ENCODE assay signal across 1 cellular context in the genomic region with DNA sequence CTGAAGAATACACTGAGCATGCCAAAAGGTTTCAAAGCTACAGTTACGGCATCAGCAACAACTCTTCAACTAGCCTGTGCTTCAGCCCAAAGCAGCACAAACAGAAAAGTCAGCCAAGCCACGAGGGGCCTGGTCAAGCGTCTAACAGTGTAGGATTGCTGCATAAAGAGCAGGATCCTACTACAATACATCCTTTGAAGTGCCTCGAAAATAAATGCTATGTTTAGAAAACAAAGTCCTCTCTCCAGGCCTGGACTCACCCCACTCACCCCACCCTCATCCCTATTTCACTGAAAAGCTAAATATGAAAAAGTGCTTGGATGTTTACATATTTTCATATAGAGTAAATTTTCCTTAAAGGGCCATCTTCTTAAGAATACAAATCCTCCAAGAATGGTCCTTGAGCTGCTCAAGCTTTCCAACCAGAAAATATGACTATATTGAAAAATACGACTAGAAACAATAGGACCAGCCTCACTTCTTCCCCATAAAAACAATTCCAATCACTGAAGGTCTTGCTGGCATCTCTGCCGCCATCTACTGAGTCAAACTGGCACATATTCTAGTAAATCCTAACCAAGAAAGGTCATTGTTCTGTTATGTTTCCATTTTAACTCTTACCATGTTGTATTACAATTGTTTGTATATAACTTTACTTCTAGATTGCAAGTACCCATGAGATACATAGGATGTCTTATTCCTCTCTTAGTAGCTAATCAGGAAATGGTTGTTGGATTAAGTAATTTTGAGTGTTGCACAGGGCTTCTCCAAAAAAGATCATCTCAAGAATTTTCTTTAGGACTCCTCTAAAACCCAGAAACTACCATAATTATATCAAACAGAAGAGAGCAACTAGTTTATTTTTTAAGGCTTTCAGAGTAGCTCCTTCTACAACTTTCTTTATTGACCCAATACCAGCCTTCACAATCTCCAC.
A peak's percentile ranks its signal among the peaks of the same experiment; 100 is the strongest.
TF ChIP-seq lines count a peak whose summit lies in the region.

No MANE protein-coding gene starts in this region.

TF ChIP-seq in HepG2, 621 proteins besides CTCF, POLR2A, EP300 and RAD21 (continued from another document and continues in another):
- TF ChIP-seq PAXIP1 (CRISPR knock-in tag; conservative IDR thresholded peaks at IDR 0.05) (0 out of 2 replicates have a peak, but pooled peaks have one; percentile 26), ZNF263 (CRISPR knock-in tag; IDR thresholded peaks at IDR 0.05) (peak; percentile 42; the same call in 1 of the 2 replicates), ERF (CRISPR knock-in tag; IDR thresholded peaks at IDR 0.05) (0 out of 2 replicates have a peak, but pooled peaks have one; percentile 23), GATAD1 (CRISPR knock-in tag; IDR thresholded peaks at IDR 0.05) (peak; percentile 40; the same call in 1 of the 2 replicates), ELF4 (CRISPR knock-in tag; IDR thresholded peaks at IDR 0.05; ENCODE audit: borderline replicate concordance) (0 out of 2 replicates have a peak, but pooled peaks have one; percentile 34), RXRB (CRISPR knock-in tag; IDR thresholded peaks at IDR 0.05; ENCODE audit: borderline replicate concordance) (peak; percentile 48; the same call in 1 of the 2 replicates), IRF1 (CRISPR knock-in tag; IDR thresholded peaks at IDR 0.05; ENCODE audit: low read depth) (no peak), GPN1 (CRISPR knock-in tag; IDR thresholded peaks at IDR 0.05; ENCODE audit: borderline replicate concordance) (no peak), KAT8 (CRISPR knock-in tag; IDR thresholded peaks at IDR 0.05) (0 out of 2 replicates have a peak, but pooled peaks have one; percentile 18), WIZ (CRISPR knock-in tag; IDR thresholded peaks at IDR 0.05) (no peak), KLF11 (CRISPR knock-in tag; IDR thresholded peaks at IDR 0.05) (no peak), ZNF766 (CRISPR knock-in tag; IDR thresholded peaks at IDR 0.05; ENCODE audit: borderline replicate concordance) (no peak), NR2F6 (IDR thresholded peaks at IDR 0.05) (no peak), NR2F6 (CRISPR knock-in tag; IDR thresholded peaks at IDR 0.05) (no peak), ZNF225 (CRISPR knock-in tag; IDR thresholded peaks at IDR 0.05) (no peak), MIXL1 (CRISPR knock-in tag; IDR thresholded peaks at IDR 0.05) (0 out of 2 replicates have a peak, but pooled peaks have one; percentile 24), BCL6 (CRISPR knock-in tag; IDR thresholded peaks at IDR 0.05) (0 out of 2 replicates have a peak, but pooled peaks have one; percentile 4), DNMT1 (CRISPR knock-in tag; IDR thresholded peaks at IDR 0.05) (no peak), CREBL2 (CRISPR knock-in tag; IDR thresholded peaks at IDR 0.05; ENCODE audit: borderline replicate concordance) (no peak), ZNF782 (CRISPR knock-in tag; IDR thresholded peaks at IDR 0.05; ENCODE audit: borderline replicate concordance) (no peak), GABPA (IDR thresholded peaks at IDR 0.05; ENCODE audit: low read depth, low read length) (no peak), GABPA (CRISPR knock-in tag; IDR thresholded peaks at IDR 0.05; ENCODE audit: low read depth) (no peak), ZBTB20 (CRISPR knock-in tag; IDR thresholded peaks at IDR 0.05; ENCODE audit: borderline replicate concordance, low read depth) (no peak), SAP130 (CRISPR knock-in tag; IDR thresholded peaks at IDR 0.05; ENCODE audit: low read depth) (peak; percentile 28; the same call in 1 of the 2 replicates), ZKSCAN5 (CRISPR knock-in tag; IDR thresholded peaks at IDR 0.05) (no peak), SOX6 (IDR thresholded peaks at IDR 0.05) (no peak), SOX6 (CRISPR knock-in tag; IDR thresholded peaks at IDR 0.05) (peak; percentile 81), RBFOX2 (IDR thresholded peaks at IDR 0.05; ENCODE audit: low read depth, low read length) (no peak), HDAC2 (CRISPR knock-in tag; IDR thresholded peaks at IDR 0.05) (0 out of 2 replicates have a peak, but pooled peaks have one; percentile 32), STAG1 (CRISPR knock-in tag; IDR thresholded peaks at IDR 0.05) (peak; percentile 93), DMAP1 (CRISPR knock-in tag; IDR thresholded peaks at IDR 0.05) (no peak), SMC3 (IDR thresholded peaks at IDR 0.05; ENCODE audit: low read length) (peak; percentile 93), KDM6A (CRISPR knock-in tag; IDR thresholded peaks at IDR 0.05; ENCODE audit: low read depth) (no peak), FOXA3 (CRISPR knock-in tag; IDR thresholded peaks at IDR 0.05) (0 out of 2 replicates have a peak, but pooled peaks have one; percentile 7), ZSCAN9 (CRISPR knock-in tag; IDR thresholded peaks at IDR 0.05; ENCODE audit: borderline replicate concordance) (peak; percentile 35; the same call in 1 of the 2 replicates), CENPX (CRISPR knock-in tag; IDR thresholded peaks at IDR 0.05) (no peak), FOXK2 (IDR thresholded peaks at IDR 0.05) (no peak), REPIN1 (CRISPR knock-in tag; IDR thresholded peaks at IDR 0.05; ENCODE audit: borderline replicate concordance, low read depth) (no peak), TCF7 (IDR thresholded peaks at IDR 0.05; ENCODE audit: low read depth) (no peak), HDAC1 (CRISPR knock-in tag; IDR thresholded peaks at IDR 0.05) (0 out of 2 replicates have a peak, but pooled peaks have one; percentile 22), ZNF510 (CRISPR knock-in tag; IDR thresholded peaks at IDR 0.05; ENCODE audit: low read depth) (no peak), RNF219 (CRISPR knock-in tag; IDR thresholded peaks at IDR 0.05) (no peak), MAFF (IDR thresholded peaks at IDR 0.05; ENCODE audit: low read depth, low read length) (0 out of 2 replicates have a peak, but pooled peaks have one; percentile 4), GTF2F1 (IDR thresholded peaks at IDR 0.05; ENCODE audit: low read length) (no peak), ZBTB21 (CRISPR knock-in tag; IDR thresholded peaks at IDR 0.05) (no peak), HOXA5 (CRISPR knock-in tag; IDR thresholded peaks at IDR 0.05) (no peak), ZNF629 (CRISPR knock-in tag; conservative IDR thresholded peaks at IDR 0.05) (no peak), ZNF619 (CRISPR knock-in tag; IDR thresholded peaks at IDR 0.05) (no peak), JDP2 (CRISPR knock-in tag; IDR thresholded peaks at IDR 0.05; ENCODE audit: borderline replicate concordance) (no peak), ZNF878 (CRISPR knock-in tag; IDR thresholded peaks at IDR 0.05) (0 out of 2 replicates have a peak, but pooled peaks have one; percentile 42)
- TF ChIP-seq, protein P1, sequence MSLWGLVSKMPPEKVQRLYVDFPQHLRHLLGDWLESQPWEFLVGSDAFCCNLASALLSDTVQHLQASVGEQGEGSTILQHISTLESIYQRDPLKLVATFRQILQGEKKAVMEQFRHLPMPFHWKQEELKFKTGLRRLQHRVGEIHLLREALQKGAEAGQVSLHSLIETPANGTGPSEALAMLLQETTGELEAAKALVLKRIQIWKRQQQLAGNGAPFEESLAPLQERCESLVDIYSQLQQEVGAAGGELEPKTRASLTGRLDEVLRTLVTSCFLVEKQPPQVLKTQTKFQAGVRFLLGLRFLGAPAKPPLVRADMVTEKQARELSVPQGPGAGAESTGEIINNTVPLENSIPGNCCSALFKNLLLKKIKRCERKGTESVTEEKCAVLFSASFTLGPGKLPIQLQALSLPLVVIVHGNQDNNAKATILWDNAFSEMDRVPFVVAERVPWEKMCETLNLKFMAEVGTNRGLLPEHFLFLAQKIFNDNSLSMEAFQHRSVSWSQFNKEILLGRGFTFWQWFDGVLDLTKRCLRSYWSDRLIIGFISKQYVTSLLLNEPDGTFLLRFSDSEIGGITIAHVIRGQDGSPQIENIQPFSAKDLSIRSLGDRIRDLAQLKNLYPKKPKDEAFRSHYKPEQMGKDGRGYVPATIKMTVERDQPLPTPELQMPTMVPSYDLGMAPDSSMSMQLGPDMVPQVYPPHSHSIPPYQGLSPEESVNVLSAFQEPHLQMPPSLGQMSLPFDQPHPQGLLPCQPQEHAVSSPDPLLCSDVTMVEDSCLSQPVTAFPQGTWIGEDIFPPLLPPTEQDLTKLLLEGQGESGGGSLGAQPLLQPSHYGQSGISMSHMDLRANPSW (CRISPR knock-in tag; IDR thresholded peaks at IDR 0.05; ENCODE audit: borderline replicate concordance): 0 out of 2 replicates have a peak, but pooled peaks have one; percentile 78
- TF ChIP-seq, protein P2, sequence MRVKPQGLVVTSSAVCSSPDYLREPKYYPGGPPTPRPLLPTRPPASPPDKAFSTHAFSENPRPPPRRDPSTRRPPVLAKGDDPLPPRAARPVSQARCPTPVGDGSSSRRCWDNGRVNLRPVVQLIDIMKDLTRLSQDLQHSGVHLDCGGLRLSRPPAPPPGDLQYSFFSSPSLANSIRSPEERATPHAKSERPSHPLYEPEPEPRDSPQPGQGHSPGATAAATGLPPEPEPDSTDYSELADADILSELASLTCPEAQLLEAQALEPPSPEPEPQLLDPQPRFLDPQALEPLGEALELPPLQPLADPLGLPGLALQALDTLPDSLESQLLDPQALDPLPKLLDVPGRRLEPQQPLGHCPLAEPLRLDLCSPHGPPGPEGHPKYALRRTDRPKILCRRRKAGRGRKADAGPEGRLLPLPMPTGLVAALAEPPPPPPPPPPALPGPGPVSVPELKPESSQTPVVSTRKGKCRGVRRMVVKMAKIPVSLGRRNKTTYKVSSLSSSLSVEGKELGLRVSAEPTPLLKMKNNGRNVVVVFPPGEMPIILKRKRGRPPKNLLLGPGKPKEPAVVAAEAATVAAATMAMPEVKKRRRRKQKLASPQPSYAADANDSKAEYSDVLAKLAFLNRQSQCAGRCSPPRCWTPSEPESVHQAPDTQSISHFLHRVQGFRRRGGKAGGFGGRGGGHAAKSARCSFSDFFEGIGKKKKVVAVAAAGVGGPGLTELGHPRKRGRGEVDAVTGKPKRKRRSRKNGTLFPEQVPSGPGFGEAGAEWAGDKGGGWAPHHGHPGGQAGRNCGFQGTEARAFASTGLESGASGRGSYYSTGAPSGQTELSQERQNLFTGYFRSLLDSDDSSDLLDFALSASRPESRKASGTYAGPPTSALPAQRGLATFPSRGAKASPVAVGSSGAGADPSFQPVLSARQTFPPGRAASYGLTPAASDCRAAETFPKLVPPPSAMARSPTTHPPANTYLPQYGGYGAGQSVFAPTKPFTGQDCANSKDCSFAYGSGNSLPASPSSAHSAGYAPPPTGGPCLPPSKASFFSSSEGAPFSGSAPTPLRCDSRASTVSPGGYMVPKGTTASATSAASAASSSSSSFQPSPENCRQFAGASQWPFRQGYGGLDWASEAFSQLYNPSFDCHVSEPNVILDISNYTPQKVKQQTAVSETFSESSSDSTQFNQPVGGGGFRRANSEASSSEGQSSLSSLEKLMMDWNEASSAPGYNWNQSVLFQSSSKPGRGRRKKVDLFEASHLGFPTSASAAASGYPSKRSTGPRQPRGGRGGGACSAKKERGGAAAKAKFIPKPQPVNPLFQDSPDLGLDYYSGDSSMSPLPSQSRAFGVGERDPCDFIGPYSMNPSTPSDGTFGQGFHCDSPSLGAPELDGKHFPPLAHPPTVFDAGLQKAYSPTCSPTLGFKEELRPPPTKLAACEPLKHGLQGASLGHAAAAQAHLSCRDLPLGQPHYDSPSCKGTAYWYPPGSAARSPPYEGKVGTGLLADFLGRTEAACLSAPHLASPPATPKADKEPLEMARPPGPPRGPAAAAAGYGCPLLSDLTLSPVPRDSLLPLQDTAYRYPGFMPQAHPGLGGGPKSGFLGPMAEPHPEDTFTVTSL (CRISPR knock-in tag; IDR thresholded peaks at IDR 0.05; ENCODE audit: borderline replicate concordance): peak; percentile 5; the same call in 1 of the 2 replicates
